In genomic region chr3:32193101-32193500, GRCh38 we compare ENCODE assay signal across 3 cellular contexts.
"Had no signal": no experiment of that assay in that cellular context is flagged by ENCODE, and none has a peak within 500 bp of the region (broad histone marks: within the 10 kb centered on the region; RNA-seq: fewer than 3 reads in every experiment).

No MANE protein-coding gene starts in this region.

- ATAC-seq: GM12878 had no signal

- DNase-seq: GDM1, GF-D8 had no signal

- H3K4me3 ChIP-seq: GM12878 had no signal
